ENCODE assay signal across 20 cellular contexts in genomic region chr4:85829276-85830051, GRCh38.
DNase-seq lines count a peak whose midpoint lies in the region; ATAC-seq and TF ChIP-seq lines count a peak whose summit lies in the region.
"Had no signal": no experiment of that assay in that cellular context is flagged by ENCODE, and none has a peak within 500 bp of the region (broad histone marks: within the 10 kb centered on the region; RNA-seq: fewer than 3 reads in every experiment).

No MANE protein-coding gene starts in this region.

- H3K4me3 ChIP-seq in astrocyte of the spinal cord (ENCODE audit: low read depth, low read length) (no peak overlapping the region), thyroid gland (replicated peaks in 1 of 3) (no peak overlapping the region)
- H3K4me3 ChIP-seq: esophagus squamous epithelium, lung, testis had no signal

- peaks cover 30 to 49% of the 10 kb centered on the region in 2 donors for H3K4me1 ChIP-seq in thyroid gland

- no peak overlapping the region for H3K27ac Mint-ChIP-seq in stimulated activated naive CD8-positive, alpha-beta T cell treated with anti-CD3 and anti-CD28 coated beads, Interleukin-15, amount 100 ng/mL, for 72 hours
- H3K27ac Mint-ChIP-seq: dendritic cell treated with granulocyte-macrophage colony-stimulating factor and Interleukin-4, amounts not matched to agents 40 ng/mL and 50 ng/mL, for 4 days; natural killer cell treated with Interleukin-12 subunit alpha and Interleukin-12 subunit beta and Interleukin-15 and Interleukin-18, amount 100 ng/mL, for 72 hours had no signal

- WGBS in thyroid gland, 2 donors = 20 to 23% methylated on average over 2 of the region's 2 CpGs

- H3K4me1 Mint-ChIP-seq in stimulated activated naive CD8-positive, alpha-beta T cell treated with anti-CD3 and anti-CD28 coated beads, Interleukin-15, amount 100 ng/mL, for 72 hours = no peaks in the 10 kb centered on the region

- no peaks in the 10 kb centered on the region for H3K9me3 Mint-ChIP-seq in stimulated activated naive CD8-positive, alpha-beta T cell treated with anti-CD3 and anti-CD28 coated beads, Interleukin-15, amount 100 ng/mL, for 72 hours
- H3K9me3 Mint-ChIP-seq: dendritic cell treated with granulocyte-macrophage colony-stimulating factor and Interleukin-4, amounts not matched to agents 40 ng/mL and 50 ng/mL, for 4 days had no signal

- no peaks in the 10 kb centered on the region for H3K27me3 ChIP-seq in thyroid gland
- H3K27me3 ChIP-seq: esophagus squamous epithelium, testis had no signal

- peak in 1 of 2 donors; percentile 45 for TF ChIP-seq POLR2A in thyroid gland (IDR thresholded peaks at IDR 0.05)

- TF ChIP-seq CTCF in astrocyte of the spinal cord (IDR thresholded peaks at IDR 0.05; ENCODE audit: low read depth, low read length) (no peak), thyroid gland (IDR thresholded peaks at IDR 0.05) (no peak)

- intact Hi-C loops in thyroid gland (cut with DNase I) = no loop called here

- H3K36me3 ChIP-seq in thyroid gland = no peaks in the 10 kb centered on the region
- H3K36me3 ChIP-seq: esophagus squamous epithelium had no signal

- in situ Hi-C loops in astrocyte of the spinal cord (cut with HindIII; ENCODE audit: low sequenced_read_pairs) = no loop called here

- no peaks in the 10 kb centered on the region for H3K9me3 ChIP-seq in thyroid gland
- H3K9me3 ChIP-seq: esophagus squamous epithelium, testis had no signal

- H3K27ac ChIP-seq in thyroid gland = peak overlapping the region; percentile 88 to 96 (median 91)
- H3K27ac ChIP-seq: C4-2B, esophagus squamous epithelium, testis had no signal

- H3K27me3 Mint-ChIP-seq in stimulated activated naive CD8-positive, alpha-beta T cell treated with anti-CD3 and anti-CD28 coated beads, Interleukin-15, amount 100 ng/mL, for 72 hours = no peaks in the 10 kb centered on the region
- H3K27me3 Mint-ChIP-seq: natural killer cell treated with Interleukin-12 subunit alpha and Interleukin-12 subunit beta and Interleukin-15 and Interleukin-18, amount 100 ng/mL, for 72 hours had no signal

- no peak overlapping the region for H3K4me3 Mint-ChIP-seq in stimulated activated naive CD8-positive, alpha-beta T cell treated with anti-CD3 and anti-CD28 coated beads, Interleukin-15, amount 100 ng/mL, for 72 hours
- H3K4me3 Mint-ChIP-seq: dendritic cell treated with granulocyte-macrophage colony-stimulating factor and Interleukin-4, amounts not matched to agents 40 ng/mL and 50 ng/mL, for 4 days; natural killer cell treated with Interleukin-12 subunit alpha and Interleukin-12 subunit beta and Interleukin-15 and Interleukin-18, amount 100 ng/mL, for 72 hours had no signal

- no peak for ATAC-seq in HG03196 (IDR thresholded peaks at IDR 0.05; ENCODE audit: unreplicated experiment)
- ATAC-seq in stimulated activated naive CD8-positive, alpha-beta T cell treated with anti-CD3 and anti-CD28 coated beads, Interleukin-15, amount 100 ng/mL, for 72 hours = no peak
- ATAC-seq: natural killer cell treated with Interleukin-12 subunit alpha and Interleukin-12 subunit beta and Interleukin-15 and Interleukin-18, amount 100 ng/mL, for 72 hours had no signal

- peak; percentile 42 for DNase-seq in M059J (ENCODE audit: low read depth)
- DNase-seq in astrocyte of the spinal cord (ENCODE audit: low read depth, low spot score) = peak; percentile 31
- DNase-seq in iris pigment epithelial cell (ENCODE audit: low read depth) = peak; percentile 83
- DNase-seq in thyroid gland = peak; percentile 46 to 47
- no peak for DNase-seq in SHP77 treated with DMSO at 0.1 percent for 48 hours (lab: John Stamatoyannopoulos, UW)
- DNase-seq in stimulated activated naive CD8-positive, alpha-beta T cell treated with anti-CD3 and anti-CD28 coated beads, Interleukin-15, amount 100 ng/mL, for 72 hours = no peak
- DNase-seq: activated CD4-positive, CD25-positive, alpha-beta regulatory T cell; activated naive CD4-positive, alpha-beta T cell; EL; esophagus squamous epithelium; MM.1S; NCI-H187 treated with DMSO at 0.1 percent for 48 hours; retina; T-helper 1 cell; testis had no signal

Comparison
In these comparisons a context has a peak if more than half of its experiments do, and no peak if none do; other contexts are left out.
1. DNase-seq: peak in M059J (single experiment), astrocyte of the spinal cord (single experiment), iris pigment epithelial cell (single experiment) and thyroid gland (2 of 2); none in SHP77 treated with DMSO at 0.1 percent for 48 hours (single experiment) and stimulated activated naive CD8-positive, alpha-beta T cell treated with anti-CD3 and anti-CD28 coated beads, Interleukin-15, amount 100 ng/mL, for 72 hours (0 of 2).